1 cellular context compared by ENCODE assay signal in the genomic region with DNA sequence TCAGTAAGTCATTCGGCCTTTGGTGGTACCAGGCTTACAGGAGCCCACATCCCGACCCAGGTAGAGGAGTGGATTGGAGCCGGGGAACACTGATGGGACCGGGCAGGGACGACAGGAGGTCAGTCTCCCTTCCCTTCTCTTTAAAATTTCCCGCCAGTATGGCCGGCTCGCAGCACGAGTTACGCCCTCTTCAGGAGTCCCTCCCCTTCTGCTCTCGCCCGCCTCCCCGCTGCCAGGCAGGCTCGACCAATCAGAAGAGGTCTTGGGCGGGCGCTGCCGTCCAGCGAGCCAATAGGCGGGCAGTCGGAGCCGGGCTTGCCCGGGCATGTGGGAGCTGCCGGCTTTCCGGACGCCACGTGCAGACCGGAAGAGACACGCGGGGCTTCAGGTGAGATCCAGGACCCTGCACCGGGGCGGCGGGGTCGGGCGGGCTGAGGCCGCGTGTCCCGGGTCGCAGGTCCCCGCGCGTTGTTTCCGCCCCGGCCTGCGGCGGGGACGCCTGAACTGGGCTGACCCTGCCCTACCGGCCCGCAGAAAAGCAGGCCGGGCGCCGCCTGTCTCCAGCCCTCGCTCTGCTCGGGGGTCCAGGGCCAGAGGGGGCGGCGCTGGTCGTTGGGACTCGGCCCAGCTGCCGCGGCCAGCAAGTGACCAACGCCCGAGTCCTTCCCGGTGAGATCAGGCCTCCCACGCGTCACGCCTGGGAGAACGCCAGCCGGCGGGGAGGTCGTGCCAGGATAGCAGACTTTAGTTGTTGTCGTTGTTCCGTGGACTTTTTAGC.
A peak's percentile ranks its signal among the peaks of the same experiment; 100 is the strongest.
TF ChIP-seq lines count a peak whose summit lies in the region.

A gene with protein sequence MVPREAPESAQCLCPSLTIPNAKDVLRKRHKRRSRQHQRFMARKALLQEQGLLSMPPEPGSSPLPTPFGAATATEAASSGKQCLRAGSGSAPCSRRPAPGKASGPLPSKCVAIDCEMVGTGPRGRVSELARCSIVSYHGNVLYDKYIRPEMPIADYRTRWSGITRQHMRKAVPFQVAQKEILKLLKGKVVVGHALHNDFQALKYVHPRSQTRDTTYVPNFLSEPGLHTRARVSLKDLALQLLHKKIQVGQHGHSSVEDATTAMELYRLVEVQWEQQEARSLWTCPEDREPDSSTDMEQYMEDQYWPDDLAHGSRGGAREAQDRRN (plus strand): TSS at position 346 of the 778 bp plus-strand sequence. CDS start 4,870 bp downstream, outside the sequence.

TF ChIP-seq in K562, 482 proteins besides CTCF, POLR2A, EP300 and RAD21 (continued from another document and continues in another):
- TF ChIP-seq, protein P1, sequence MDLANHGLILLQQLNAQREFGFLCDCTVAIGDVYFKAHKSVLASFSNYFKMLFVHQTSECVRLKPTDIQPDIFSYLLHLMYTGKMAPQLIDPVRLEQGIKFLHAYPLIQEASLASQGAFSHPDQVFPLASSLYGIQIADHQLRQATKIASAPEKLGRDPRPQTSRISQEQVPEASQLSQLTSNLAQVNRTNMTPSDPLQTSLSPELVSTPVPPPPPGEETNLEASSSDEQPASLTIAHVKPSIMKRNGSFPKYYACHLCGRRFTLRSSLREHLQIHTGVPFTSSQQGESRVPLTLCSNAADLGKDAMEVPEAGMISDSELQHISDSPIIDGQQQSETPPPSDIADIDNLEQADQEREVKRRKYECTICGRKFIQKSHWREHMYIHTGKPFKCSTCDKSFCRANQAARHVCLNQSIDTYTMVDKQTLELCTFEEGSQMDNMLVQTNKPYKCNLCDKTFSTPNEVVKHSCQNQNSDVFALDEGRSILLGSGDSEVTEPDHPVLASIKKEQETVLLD (IDR thresholded peaks at IDR 0.05) = no peak
- peak; percentile 97 for TF ChIP-seq EP400 (IDR thresholded peaks at IDR 0.05)
- TF ChIP-seq NBN (IDR thresholded peaks at IDR 0.05; ENCODE audit: low read depth) = peak; percentile 44; the same call in 1 of the 2 replicates
- TF ChIP-seq SAFB2 (IDR thresholded peaks at IDR 0.05; ENCODE audit: borderline replicate concordance, low read depth, low read length, severe bottlenecking) = no peak
- no peak for TF ChIP-seq ZNF644 (tag; IDR thresholded peaks at IDR 0.05; ENCODE audit: low read depth)
- no peak for TF ChIP-seq ZNF444 (CRISPR knock-in tag; IDR thresholded peaks at IDR 0.05)
- no peak for TF ChIP-seq HMG20B (CRISPR knock-in tag; IDR thresholded peaks at IDR 0.05)
- TF ChIP-seq ZNF224 (CRISPR knock-in tag; IDR thresholded peaks at IDR 0.05) = no peak; the same call in 1 of the 2 replicates
- TF ChIP-seq NCOA2 (IDR thresholded peaks at IDR 0.05; ENCODE audit: partially characterized antibody in 2 of 2) = no peak
- TF ChIP-seq KLF10 (CRISPR knock-in tag; IDR thresholded peaks at IDR 0.05) = no peak
- TF ChIP-seq FOXJ3 (CRISPR knock-in tag; IDR thresholded peaks at IDR 0.05) = no peak
- TF ChIP-seq KLF6 (CRISPR knock-in tag; IDR thresholded peaks at IDR 0.05; ENCODE audit: borderline replicate concordance) = no peak
- TF ChIP-seq, protein P2, sequence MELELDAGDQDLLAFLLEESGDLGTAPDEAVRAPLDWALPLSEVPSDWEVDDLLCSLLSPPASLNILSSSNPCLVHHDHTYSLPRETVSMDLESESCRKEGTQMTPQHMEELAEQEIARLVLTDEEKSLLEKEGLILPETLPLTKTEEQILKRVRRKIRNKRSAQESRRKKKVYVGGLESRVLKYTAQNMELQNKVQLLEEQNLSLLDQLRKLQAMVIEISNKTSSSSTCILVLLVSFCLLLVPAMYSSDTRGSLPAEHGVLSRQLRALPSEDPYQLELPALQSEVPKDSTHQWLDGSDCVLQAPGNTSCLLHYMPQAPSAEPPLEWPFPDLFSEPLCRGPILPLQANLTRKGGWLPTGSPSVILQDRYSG (tag; conservative IDR thresholded peaks at IDR 0.05; ENCODE audit: low read depth) = no peak
- TF ChIP-seq, protein P3, sequence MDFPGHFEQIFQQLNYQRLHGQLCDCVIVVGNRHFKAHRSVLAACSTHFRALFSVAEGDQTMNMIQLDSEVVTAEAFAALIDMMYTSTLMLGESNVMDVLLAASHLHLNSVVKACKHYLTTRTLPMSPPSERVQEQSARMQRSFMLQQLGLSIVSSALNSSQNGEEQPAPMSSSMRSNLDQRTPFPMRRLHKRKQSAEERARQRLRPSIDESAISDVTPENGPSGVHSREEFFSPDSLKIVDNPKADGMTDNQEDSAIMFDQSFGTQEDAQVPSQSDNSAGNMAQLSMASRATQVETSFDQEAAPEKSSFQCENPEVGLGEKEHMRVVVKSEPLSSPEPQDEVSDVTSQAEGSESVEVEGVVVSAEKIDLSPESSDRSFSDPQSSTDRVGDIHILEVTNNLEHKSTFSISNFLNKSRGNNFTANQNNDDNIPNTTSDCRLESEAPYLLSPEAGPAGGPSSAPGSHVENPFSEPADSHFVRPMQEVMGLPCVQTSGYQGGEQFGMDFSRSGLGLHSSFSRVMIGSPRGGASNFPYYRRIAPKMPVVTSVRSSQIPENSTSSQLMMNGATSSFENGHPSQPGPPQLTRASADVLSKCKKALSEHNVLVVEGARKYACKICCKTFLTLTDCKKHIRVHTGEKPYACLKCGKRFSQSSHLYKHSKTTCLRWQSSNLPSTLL (IDR thresholded peaks at IDR 0.05) = no peak
- TF ChIP-seq TEAD1 (CRISPR knock-in tag; IDR thresholded peaks at IDR 0.05) = peak in 1 of 2 experiments; percentile 88; a peak in 1 of 4 replicates
- TF ChIP-seq ZNF507 (tag; conservative IDR thresholded peaks at IDR 0.05) = no peak
- TF ChIP-seq, protein P4, sequence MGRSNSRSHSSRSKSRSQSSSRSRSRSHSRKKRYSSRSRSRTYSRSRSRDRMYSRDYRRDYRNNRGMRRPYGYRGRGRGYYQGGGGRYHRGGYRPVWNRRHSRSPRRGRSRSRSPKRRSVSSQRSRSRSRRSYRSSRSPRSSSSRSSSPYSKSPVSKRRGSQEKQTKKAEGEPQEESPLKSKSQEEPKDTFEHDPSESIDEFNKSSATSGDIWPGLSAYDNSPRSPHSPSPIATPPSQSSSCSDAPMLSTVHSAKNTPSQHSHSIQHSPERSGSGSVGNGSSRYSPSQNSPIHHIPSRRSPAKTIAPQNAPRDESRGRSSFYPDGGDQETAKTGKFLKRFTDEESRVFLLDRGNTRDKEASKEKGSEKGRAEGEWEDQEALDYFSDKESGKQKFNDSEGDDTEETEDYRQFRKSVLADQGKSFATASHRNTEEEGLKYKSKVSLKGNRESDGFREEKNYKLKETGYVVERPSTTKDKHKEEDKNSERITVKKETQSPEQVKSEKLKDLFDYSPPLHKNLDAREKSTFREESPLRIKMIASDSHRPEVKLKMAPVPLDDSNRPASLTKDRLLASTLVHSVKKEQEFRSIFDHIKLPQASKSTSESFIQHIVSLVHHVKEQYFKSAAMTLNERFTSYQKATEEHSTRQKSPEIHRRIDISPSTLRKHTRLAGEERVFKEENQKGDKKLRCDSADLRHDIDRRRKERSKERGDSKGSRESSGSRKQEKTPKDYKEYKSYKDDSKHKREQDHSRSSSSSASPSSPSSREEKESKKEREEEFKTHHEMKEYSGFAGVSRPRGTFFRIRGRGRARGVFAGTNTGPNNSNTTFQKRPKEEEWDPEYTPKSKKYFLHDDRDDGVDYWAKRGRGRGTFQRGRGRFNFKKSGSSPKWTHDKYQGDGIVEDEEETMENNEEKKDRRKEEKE (IDR thresholded peaks at IDR 0.05; ENCODE audit: borderline replicate concordance in 1 of 2, control insufficient read depth in 1 of 2, low read depth in 2 of 2, low read length in 1 of 2) = no peak
- TF ChIP-seq HDAC6 (IDR thresholded peaks at IDR 0.05; ENCODE audit: low read depth, low read length) = no peak
- no peak for TF ChIP-seq HEY1 (CRISPR knock-in tag; IDR thresholded peaks at IDR 0.05; ENCODE audit: borderline replicate concordance)
- TF ChIP-seq, protein P5, sequence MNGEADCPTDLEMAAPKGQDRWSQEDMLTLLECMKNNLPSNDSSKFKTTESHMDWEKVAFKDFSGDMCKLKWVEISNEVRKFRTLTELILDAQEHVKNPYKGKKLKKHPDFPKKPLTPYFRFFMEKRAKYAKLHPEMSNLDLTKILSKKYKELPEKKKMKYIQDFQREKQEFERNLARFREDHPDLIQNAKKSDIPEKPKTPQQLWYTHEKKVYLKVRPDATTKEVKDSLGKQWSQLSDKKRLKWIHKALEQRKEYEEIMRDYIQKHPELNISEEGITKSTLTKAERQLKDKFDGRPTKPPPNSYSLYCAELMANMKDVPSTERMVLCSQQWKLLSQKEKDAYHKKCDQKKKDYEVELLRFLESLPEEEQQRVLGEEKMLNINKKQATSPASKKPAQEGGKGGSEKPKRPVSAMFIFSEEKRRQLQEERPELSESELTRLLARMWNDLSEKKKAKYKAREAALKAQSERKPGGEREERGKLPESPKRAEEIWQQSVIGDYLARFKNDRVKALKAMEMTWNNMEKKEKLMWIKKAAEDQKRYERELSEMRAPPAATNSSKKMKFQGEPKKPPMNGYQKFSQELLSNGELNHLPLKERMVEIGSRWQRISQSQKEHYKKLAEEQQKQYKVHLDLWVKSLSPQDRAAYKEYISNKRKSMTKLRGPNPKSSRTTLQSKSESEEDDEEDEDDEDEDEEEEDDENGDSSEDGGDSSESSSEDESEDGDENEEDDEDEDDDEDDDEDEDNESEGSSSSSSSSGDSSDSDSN (IDR thresholded peaks at IDR 0.05; ENCODE audit: borderline replicate concordance in 1 of 2, low read depth in 2 of 2, low read length in 2 of 2) = no peak
- no peak for TF ChIP-seq CSDE1 (IDR thresholded peaks at IDR 0.05)
- no peak for TF ChIP-seq RHOXF2B (CRISPR knock-in tag; conservative IDR thresholded peaks at IDR 0.05)
- TF ChIP-seq FOSL1 (tag; conservative IDR thresholded peaks at IDR 0.05) = no peak
- TF ChIP-seq ZNF431 (CRISPR knock-in tag; IDR thresholded peaks at IDR 0.05) = peak; percentile 86
- no peak for TF ChIP-seq ESRRB (CRISPR knock-in tag; IDR thresholded peaks at IDR 0.05; ENCODE audit: borderline replicate concordance)
- 0 out of 2 replicates have a peak, but pooled peaks have one; percentile 88 for TF ChIP-seq SRSF3 (IDR thresholded peaks at IDR 0.05; ENCODE audit: insufficient read depth, low read length)
- no peak for TF ChIP-seq OTX1 (CRISPR knock-in tag; IDR thresholded peaks at IDR 0.05)
- no peak for TF ChIP-seq RBBP5 (IDR thresholded peaks at IDR 0.05; ENCODE audit: borderline replicate concordance, insufficient read depth, low read length, poor library complexity, severe bottlenecking)
- TF ChIP-seq, protein P6, sequence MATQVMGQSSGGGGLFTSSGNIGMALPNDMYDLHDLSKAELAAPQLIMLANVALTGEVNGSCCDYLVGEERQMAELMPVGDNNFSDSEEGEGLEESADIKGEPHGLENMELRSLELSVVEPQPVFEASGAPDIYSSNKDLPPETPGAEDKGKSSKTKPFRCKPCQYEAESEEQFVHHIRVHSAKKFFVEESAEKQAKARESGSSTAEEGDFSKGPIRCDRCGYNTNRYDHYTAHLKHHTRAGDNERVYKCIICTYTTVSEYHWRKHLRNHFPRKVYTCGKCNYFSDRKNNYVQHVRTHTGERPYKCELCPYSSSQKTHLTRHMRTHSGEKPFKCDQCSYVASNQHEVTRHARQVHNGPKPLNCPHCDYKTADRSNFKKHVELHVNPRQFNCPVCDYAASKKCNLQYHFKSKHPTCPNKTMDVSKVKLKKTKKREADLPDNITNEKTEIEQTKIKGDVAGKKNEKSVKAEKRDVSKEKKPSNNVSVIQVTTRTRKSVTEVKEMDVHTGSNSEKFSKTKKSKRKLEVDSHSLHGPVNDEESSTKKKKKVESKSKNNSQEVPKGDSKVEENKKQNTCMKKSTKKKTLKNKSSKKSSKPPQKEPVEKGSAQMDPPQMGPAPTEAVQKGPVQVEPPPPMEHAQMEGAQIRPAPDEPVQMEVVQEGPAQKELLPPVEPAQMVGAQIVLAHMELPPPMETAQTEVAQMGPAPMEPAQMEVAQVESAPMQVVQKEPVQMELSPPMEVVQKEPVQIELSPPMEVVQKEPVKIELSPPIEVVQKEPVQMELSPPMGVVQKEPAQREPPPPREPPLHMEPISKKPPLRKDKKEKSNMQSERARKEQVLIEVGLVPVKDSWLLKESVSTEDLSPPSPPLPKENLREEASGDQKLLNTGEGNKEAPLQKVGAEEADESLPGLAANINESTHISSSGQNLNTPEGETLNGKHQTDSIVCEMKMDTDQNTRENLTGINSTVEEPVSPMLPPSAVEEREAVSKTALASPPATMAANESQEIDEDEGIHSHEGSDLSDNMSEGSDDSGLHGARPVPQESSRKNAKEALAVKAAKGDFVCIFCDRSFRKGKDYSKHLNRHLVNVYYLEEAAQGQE (CRISPR knock-in tag; IDR thresholded peaks at IDR 0.05; ENCODE audit: low read depth) = no peak
- no peak for TF ChIP-seq SPI1 (IDR thresholded peaks at IDR 0.05; ENCODE audit: borderline replicate concordance, low read depth, low read length)
- TF ChIP-seq, protein P7, sequence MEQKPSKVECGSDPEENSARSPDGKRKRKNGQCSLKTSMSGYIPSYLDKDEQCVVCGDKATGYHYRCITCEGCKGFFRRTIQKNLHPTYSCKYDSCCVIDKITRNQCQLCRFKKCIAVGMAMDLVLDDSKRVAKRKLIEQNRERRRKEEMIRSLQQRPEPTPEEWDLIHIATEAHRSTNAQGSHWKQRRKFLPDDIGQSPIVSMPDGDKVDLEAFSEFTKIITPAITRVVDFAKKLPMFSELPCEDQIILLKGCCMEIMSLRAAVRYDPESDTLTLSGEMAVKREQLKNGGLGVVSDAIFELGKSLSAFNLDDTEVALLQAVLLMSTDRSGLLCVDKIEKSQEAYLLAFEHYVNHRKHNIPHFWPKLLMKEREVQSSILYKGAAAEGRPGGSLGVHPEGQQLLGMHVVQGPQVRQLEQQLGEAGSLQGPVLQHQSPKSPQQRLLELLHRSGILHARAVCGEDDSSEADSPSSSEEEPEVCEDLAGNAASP (IDR thresholded peaks at IDR 0.05) = no peak
- no peak for TF ChIP-seq SETDB1 (IDR thresholded peaks at IDR 0.05; ENCODE audit: low read length)
- TF ChIP-seq U2AF2 (optimal IDR thresholded peaks at IDR 0.05; ENCODE audit: low read depth, low read length) = no peak
- TF ChIP-seq ZNF124 (CRISPR knock-in tag; IDR thresholded peaks at IDR 0.05) = no peak
- peak; percentile 75 for TF ChIP-seq TBP (optimal IDR thresholded peaks at IDR 0.05; ENCODE audit: low read depth, low read length)
- TF ChIP-seq PCBP1 (IDR thresholded peaks at IDR 0.05; ENCODE audit: low read depth, low read length, poor library complexity, severe bottlenecking) = peak; percentile 70
- TF ChIP-seq, protein P8, sequence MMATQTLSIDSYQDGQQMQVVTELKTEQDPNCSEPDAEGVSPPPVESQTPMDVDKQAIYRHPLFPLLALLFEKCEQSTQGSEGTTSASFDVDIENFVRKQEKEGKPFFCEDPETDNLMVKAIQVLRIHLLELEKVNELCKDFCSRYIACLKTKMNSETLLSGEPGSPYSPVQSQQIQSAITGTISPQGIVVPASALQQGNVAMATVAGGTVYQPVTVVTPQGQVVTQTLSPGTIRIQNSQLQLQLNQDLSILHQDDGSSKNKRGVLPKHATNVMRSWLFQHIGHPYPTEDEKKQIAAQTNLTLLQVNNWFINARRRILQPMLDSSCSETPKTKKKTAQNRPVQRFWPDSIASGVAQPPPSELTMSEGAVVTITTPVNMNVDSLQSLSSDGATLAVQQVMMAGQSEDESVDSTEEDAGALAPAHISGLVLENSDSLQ (IDR thresholded peaks at IDR 0.05) = peak; percentile 31; the same call in 1 of the 2 replicates
- TF ChIP-seq RFX5 (IDR thresholded peaks at IDR 0.05; ENCODE audit: low read depth, low read length) = no peak
- no peak for TF ChIP-seq RBM17 (IDR thresholded peaks at IDR 0.05; ENCODE audit: borderline replicate concordance, low read depth, low read length)
- TF ChIP-seq MEF2D (tag; conservative IDR thresholded peaks at IDR 0.05; ENCODE audit: low read depth) = no peak
- no peak for TF ChIP-seq ELF4 (CRISPR knock-in tag; IDR thresholded peaks at IDR 0.05)
- TF ChIP-seq PHTF2 (CRISPR knock-in tag; IDR thresholded peaks at IDR 0.05) = no peak
- TF ChIP-seq ZNF311 (CRISPR knock-in tag; IDR thresholded peaks at IDR 0.05) = no peak
- no peak for TF ChIP-seq MECOM (CRISPR knock-in tag; IDR thresholded peaks at IDR 0.05)
